In genomic region chr7:81111358-81111757, GRCh38 we compare ENCODE assay signal across 11 cellular contexts.
A peak's percentile ranks its signal among the peaks of the same experiment; 100 is the strongest.
DNase-seq lines count a peak whose midpoint lies in the region; ATAC-seq and TF ChIP-seq lines count a peak whose summit lies in the region.
"Had no signal": no experiment of that assay in that cellular context is flagged by ENCODE, and none has a peak within 500 bp of the region (broad histone marks: within the 10 kb centered on the region; RNA-seq: fewer than 3 reads in every experiment).

No MANE protein-coding gene starts in this region.

- no peak overlapping the region for H2AK5ac ChIP-seq in IMR-90 (ENCODE audit: low read depth, low read length)

- H3K36me3 Mint-ChIP-seq in stimulated activated naive B cell treated with anti-CD40 and anti-IgM and Interleukin-4, amounts not matched to agents 10 μg/mL and 1 μg/mL and 100 μg/mL, for 72 hours: no peaks in the 10 kb centered on the region

- no peak overlapping the region for H2BK15ac ChIP-seq in IMR-90 (ENCODE audit: low read depth, low read length)

- intact Hi-C loops in IMR-90 (cut with micrococcal nuclease): loop anchor here (10.0 kb wide), 1 partner anchor 287 kb away; no protein-coding TSS in a partner anchor
- intact Hi-C loops in mammary epithelial cell (cut with micrococcal nuclease): no loop called here

- no peak overlapping the region for H3K4ac ChIP-seq in IMR-90 (ENCODE audit: low read depth, low read length)

- H3K23ac ChIP-seq in IMR-90 (ENCODE audit: low read depth, low read length): peak overlapping the region; percentile 51; the same call in 1 of the 2 replicates

- no peaks in the 10 kb centered on the region; the same call in 1 of the 2 replicates for H3K9me1 ChIP-seq in IMR-90 (ENCODE audit: insufficient read depth, low read length)

- H3K9me3 ChIP-seq in IMR-90 (ENCODE audit: control insufficient read depth, insufficient read depth, low read length) (no peaks in the 10 kb centered on the region), mammary epithelial cell (replicated peaks; ENCODE audit: insufficient read depth, low read length) (no peaks in the 10 kb centered on the region), muscle layer of colon (ENCODE audit: low read length) (no peaks in the 10 kb centered on the region)
- H3K9me3 ChIP-seq: BLaER1, right atrium auricular region had no signal

- H4K8ac ChIP-seq in IMR-90 (ENCODE audit: low read depth in 2 of 2, low read length in 2 of 2): peak overlapping the region in 1 of 2 experiments; percentile 32; a peak in 1 of 4 replicates

- no peak for TF ChIP-seq CTCF in AG04449 (IDR thresholded peaks at IDR 0.05; ENCODE audit: insufficient read depth, low read length, missing control alignments)
- TF ChIP-seq CTCF in IMR-90 (conservative IDR thresholded peaks at IDR 0.05; ENCODE audit: low read depth, low read length): no peak
- TF ChIP-seq CTCF in mammary epithelial cell (conservative IDR thresholded peaks at IDR 0.05 in 1 of 2, IDR thresholded peaks at IDR 0.05 in 1 of 2; ENCODE audit: extremely low read depth in 1 of 2, insufficient read depth in 1 of 2, low read depth in 1 of 2, low read length in 2 of 2): no peak

- H3K9ac ChIP-seq in IMR-90 (ENCODE audit: low read depth, low read length) (no peak overlapping the region), mammary epithelial cell (ENCODE audit: insufficient read depth, low read length) (no peak overlapping the region), muscle layer of colon (ENCODE audit: low read length) (no peak overlapping the region)
- H3K9ac ChIP-seq: BLaER1 had no signal

- peak; percentile 87 for DNase-seq in AG04449 (ENCODE audit: low read depth, low spot score)
- DNase-seq in IMR-90: peak; percentile 95
- peak; percentile 89 for DNase-seq in mammary epithelial cell
- DNase-seq in activated T-cell treated with anti-CD3 and anti-CD28 coated beads, Interleukin-2, amount 50 U/mL, for 48 hours: no peak
- no peak for DNase-seq in stimulated activated naive B cell treated with anti-CD40 and anti-IgM and Interleukin-4, amounts not matched to agents 10 μg/mL and 1 μg/mL and 100 μg/mL, for 72 hours

- in situ Hi-C loops in IMR-90 (cut with MboI; ENCODE audit: low sequenced_read_pairs) (no loop called here), mammary epithelial cell (cut with MboI; ENCODE audit: low sequenced_read_pairs in 2 of 2) (no loop called here)

- no CpG with 5 or more reads among the region's 1 CpG for WGBS in IMR-90 (ENCODE audit: extremely low coverage in 2 of 2, insufficient read length in 1 of 2), 2 experiments
- WGBS in mammary epithelial cell (ENCODE audit: low coverage, missing lambda C conversion rate): 0% methylated on average over 1 of the region's 1 CpG

- no peaks in the 10 kb centered on the region for H3K79me1 ChIP-seq in IMR-90 (ENCODE audit: low read depth in 1 of 2, low read length in 2 of 2)

- no peak overlapping the region for H4K5ac ChIP-seq in IMR-90 (ENCODE audit: low read depth, low read length)

- H3K18ac ChIP-seq in IMR-90 (ENCODE audit: low read depth, low read length): no peak overlapping the region

- peaks cover 2% of the 10 kb centered on the region; the same call in 1 of the 2 replicates for H3K4me1 ChIP-seq in IMR-90 (ENCODE audit: control insufficient read depth, insufficient read depth, low read length)
- peaks cover 24% of the 10 kb centered on the region for H3K4me1 ChIP-seq in mammary epithelial cell (ENCODE audit: insufficient read depth, low read length)
- H3K4me1 ChIP-seq in muscle layer of colon (ENCODE audit: insufficient read depth, low read length): peaks cover 30% of the 10 kb centered on the region
- H3K4me1 ChIP-seq: BLaER1, right atrium auricular region had no signal

- no peak overlapping the region for H3K56ac ChIP-seq in IMR-90 (ENCODE audit: extremely low read depth, insufficient read depth, low read length)

- H2BK20ac ChIP-seq in IMR-90 (ENCODE audit: low read depth, low read length): 0 out of 2 replicates have a peak overlapping the region, but pooled peaks have one; percentile 67

- no peak for TF ChIP-seq POLR2A in IMR-90 (IDR thresholded peaks at IDR 0.05; ENCODE audit: low read depth, low read length)

- no peak overlapping the region for H3K4me3 ChIP-seq in AG04449 (ENCODE audit: low read depth, low read length)
- H3K4me3 ChIP-seq in IMR-90 (ENCODE audit: insufficient read depth, low read depth, low read length): no peak overlapping the region
- H3K4me3 ChIP-seq in mammary epithelial cell (replicated peaks in 1 of 3; ENCODE audit: insufficient read depth in 1 of 3, low read depth in 2 of 3, low read length in 3 of 3): no peak overlapping the region
- H3K4me3 ChIP-seq in muscle layer of colon (ENCODE audit: low read depth in 1 of 2, low read length in 2 of 2): no peak overlapping the region
- H3K4me3 ChIP-seq: BLaER1, right atrium auricular region had no signal

- POLR2A ChIA-PET in AG04449 (lab: Yijun Ruan, JAX): no interaction called here
- POLR2A ChIA-PET in IMR-90 (lab: Charles Lee; ENCODE audit: unreplicated experiment): no interaction called here

- no peak overlapping the region for H2AFZ ChIP-seq in IMR-90 (replicated peaks; ENCODE audit: low read length, poor library complexity)
- H2AFZ ChIP-seq in mammary epithelial cell (ENCODE audit: low read depth, low read length): peak overlapping the region; percentile 27

- no peaks in the 10 kb centered on the region for H3K79me2 ChIP-seq in mammary epithelial cell (ENCODE audit: insufficient read depth, low read length)

- CTCF ChIA-PET in AG04449 (lab: Yijun Ruan, JAX) (no interaction called here), IMR-90 (lab: Yijun Ruan, JAX) (no interaction called here), mammary epithelial cell (lab: Charles Lee; ENCODE audit: low non-redundant PET) (no interaction called here)

- no peaks in the 10 kb centered on the region for H3K27me3 Mint-ChIP-seq in stimulated activated naive B cell treated with anti-CD40 and anti-IgM and Interleukin-4, amounts not matched to agents 10 μg/mL and 1 μg/mL and 100 μg/mL, for 72 hours
- H3K27me3 Mint-ChIP-seq: activated T-helper 17 cell treated with anti-CD3 and anti-CD28 coated beads, Interleukin-2, amount 50 U/mL, for 72 hours had no signal

- H3K14ac ChIP-seq in IMR-90 (replicated peaks; ENCODE audit: low read depth, low read length): no peak overlapping the region

- no peak overlapping the region for H4K91ac ChIP-seq in IMR-90 (ENCODE audit: insufficient read depth, low read depth, low read length)

- dilution Hi-C loops in IMR-90 (cut with HindIII; ENCODE audit: low sequenced_read_pairs, unreplicated experiment): no loop called here
- dilution Hi-C loops in mammary epithelial cell (cut with HindIII; ENCODE audit: low sequenced_read_pairs): no loop called here

- H3K27ac ChIP-seq in IMR-90 (ENCODE audit: insufficient read depth, low read length) (no peak overlapping the region), mammary epithelial cell (ENCODE audit: insufficient read depth, low read depth, low read length) (peak overlapping the region; percentile 29), muscle layer of colon (ENCODE audit: low read depth, low read length) (peak overlapping the region; percentile 35)
- H3K27ac ChIP-seq: BLaER1, right atrium auricular region had no signal

- no peak overlapping the region for H3K4me3 Mint-ChIP-seq in stimulated activated naive B cell treated with anti-CD40 and anti-IgM and Interleukin-4, amounts not matched to agents 10 μg/mL and 1 μg/mL and 100 μg/mL, for 72 hours
- H3K4me3 Mint-ChIP-seq: activated T-helper 17 cell treated with anti-CD3 and anti-CD28 coated beads, Interleukin-2, amount 50 U/mL, for 72 hours had no signal

- no peak overlapping the region for H3K27ac Mint-ChIP-seq in stimulated activated naive B cell treated with anti-CD40 and anti-IgM and Interleukin-4, amounts not matched to agents 10 μg/mL and 1 μg/mL and 100 μg/mL, for 72 hours
- H3K27ac Mint-ChIP-seq: activated T-helper 17 cell treated with anti-CD3 and anti-CD28 coated beads, Interleukin-2, amount 50 U/mL, for 72 hours had no signal

- BruUV-seq in IMR-90 (replicated peaks; lab: Mats Ljungman, UMichigan): no TSS peak
- no TSS peak for BruUV-seq in mammary epithelial cell (replicated peaks; lab: Mats Ljungman, UMichigan)

- H2BK120ac ChIP-seq in IMR-90 (ENCODE audit: low read depth, low read length): peak overlapping the region; percentile 78; the same call in 1 of the 2 replicates

- H3K27me3 ChIP-seq in IMR-90 (ENCODE audit: control insufficient read depth, insufficient read depth, low read length) (no peaks in the 10 kb centered on the region), mammary epithelial cell (ENCODE audit: insufficient read depth, low read length) (no peaks in the 10 kb centered on the region), muscle layer of colon (ENCODE audit: control insufficient read depth in 1 of 2, insufficient read depth in 2 of 2, low read length in 2 of 2) (no peaks in the 10 kb centered on the region)
- H3K27me3 ChIP-seq: BLaER1, right atrium auricular region had no signal

- no peaks in the 10 kb centered on the region for H3K4me1 Mint-ChIP-seq in stimulated activated naive B cell treated with anti-CD40 and anti-IgM and Interleukin-4, amounts not matched to agents 10 μg/mL and 1 μg/mL and 100 μg/mL, for 72 hours
- H3K4me1 Mint-ChIP-seq: activated T-helper 17 cell treated with anti-CD3 and anti-CD28 coated beads, Interleukin-2, amount 50 U/mL, for 72 hours had no signal

- H3K4me2 ChIP-seq in IMR-90 (ENCODE audit: low read depth, low read length) (peak overlapping the region; percentile 39; the same call in 1 of the 2 replicates), mammary epithelial cell (ENCODE audit: insufficient read depth, low read depth, low read length) (peak overlapping the region; percentile 50)
- H3K4me2 ChIP-seq: BLaER1 had no signal

- H3K36me3 ChIP-seq in IMR-90 (ENCODE audit: control insufficient read depth, insufficient read depth, low read length) (no peaks in the 10 kb centered on the region), mammary epithelial cell (ENCODE audit: insufficient read depth, low read length) (no peaks in the 10 kb centered on the region), muscle layer of colon (ENCODE audit: insufficient read depth, low read length) (no peaks in the 10 kb centered on the region)
- H3K36me3 ChIP-seq: BLaER1, right atrium auricular region had no signal

- no peaks in the 10 kb centered on the region for H3K9me3 Mint-ChIP-seq in stimulated activated naive B cell treated with anti-CD40 and anti-IgM and Interleukin-4, amounts not matched to agents 10 μg/mL and 1 μg/mL and 100 μg/mL, for 72 hours

- H4K20me1 ChIP-seq in IMR-90 (ENCODE audit: insufficient read depth, low read length): no peaks in the 10 kb centered on the region
- H4K20me1 ChIP-seq in mammary epithelial cell (ENCODE audit: insufficient read depth, low read length): no peaks in the 10 kb centered on the region
- H4K20me1 ChIP-seq: BLaER1 had no signal

- no peak for TF ChIP-seq RAD21 in IMR-90 (IDR thresholded peaks at IDR 0.05; ENCODE audit: low read length)

- H2BK5ac ChIP-seq in IMR-90 (ENCODE audit: low read depth, low read length, poor library complexity, severe bottlenecking): peak overlapping the region; percentile 72

- peak; percentile 91 for ATAC-seq in IMR-90 (ENCODE audit: low read depth)
- no peak for ATAC-seq in HG03520 (IDR thresholded peaks at IDR 0.05; ENCODE audit: unreplicated experiment)
- ATAC-seq in HG03457 (IDR thresholded peaks at IDR 0.05; ENCODE audit: unreplicated experiment): no peak
- ATAC-seq in stimulated activated naive B cell treated with anti-CD40 and anti-IgM and Interleukin-4, amounts not matched to agents 10 μg/mL and 1 μg/mL and 100 μg/mL, for 72 hours (replicated peaks): no peak
- ATAC-seq: activated T-helper 17 cell treated with anti-CD3 and anti-CD28 coated beads, Interleukin-2, amount 50 U/mL, for 72 hours had no signal

- no peak overlapping the region for H2AK9ac ChIP-seq in IMR-90 (replicated peaks; ENCODE audit: low read depth, low read length, poor library complexity)

Comparison
In these comparisons a context has a peak if more than half of its experiments do, and no peak if none do; other contexts are left out.
1. DNase-seq: peak in AG04449 (single experiment), IMR-90 (single experiment) and mammary epithelial cell (single experiment); none in activated T-cell treated with anti-CD3 and anti-CD28 coated beads, Interleukin-2, amount 50 U/mL, for 48 hours (0 of 2) and stimulated activated naive B cell treated with anti-CD40 and anti-IgM and Interleukin-4, amounts not matched to agents 10 μg/mL and 1 μg/mL and 100 μg/mL, for 72 hours (single experiment).